In the genomic region with DNA sequence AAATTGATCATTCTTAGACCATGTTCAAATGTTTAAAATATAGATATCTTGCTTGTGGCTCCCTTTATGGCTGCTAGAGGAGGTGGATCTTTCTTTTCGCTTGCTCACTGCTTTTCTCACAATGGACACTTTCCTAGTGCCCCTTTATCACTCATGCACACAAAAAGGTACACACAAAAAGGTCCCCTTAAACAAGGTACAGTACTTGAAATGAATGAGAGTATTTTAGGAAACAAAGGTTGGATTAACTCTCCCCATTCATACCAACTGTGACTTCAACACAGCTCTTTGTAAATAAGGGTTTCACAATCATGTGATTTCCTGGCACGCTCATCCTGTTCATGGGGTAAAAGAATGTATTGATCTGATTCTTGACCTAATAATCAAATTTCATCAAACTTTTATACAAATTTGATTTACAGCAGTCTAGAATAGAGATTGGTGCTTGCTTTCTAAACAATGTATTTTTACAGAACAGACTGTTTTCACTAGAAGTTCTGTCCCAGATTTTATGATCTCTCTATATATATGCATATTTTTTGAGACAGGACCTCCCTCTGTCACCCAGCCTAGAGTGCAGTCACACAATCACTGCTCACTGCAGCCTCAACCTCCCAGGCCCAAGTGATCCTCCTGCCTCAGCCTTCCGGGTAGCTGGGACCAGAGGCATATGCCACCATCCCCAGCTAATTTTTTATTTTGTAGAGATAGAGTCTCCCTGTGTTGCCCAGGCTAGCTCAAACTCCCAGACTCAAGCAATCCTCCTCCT, we compare ENCODE assay signal across 1 cellular context.
TF ChIP-seq lines count a peak whose summit lies in the region.

No MANE protein-coding gene starts in this region.

TF ChIP-seq in HepG2, 621 proteins besides CTCF, POLR2A, EP300 and RAD21 (continued from another document and continues in another):
- TF ChIP-seq, protein P1, sequence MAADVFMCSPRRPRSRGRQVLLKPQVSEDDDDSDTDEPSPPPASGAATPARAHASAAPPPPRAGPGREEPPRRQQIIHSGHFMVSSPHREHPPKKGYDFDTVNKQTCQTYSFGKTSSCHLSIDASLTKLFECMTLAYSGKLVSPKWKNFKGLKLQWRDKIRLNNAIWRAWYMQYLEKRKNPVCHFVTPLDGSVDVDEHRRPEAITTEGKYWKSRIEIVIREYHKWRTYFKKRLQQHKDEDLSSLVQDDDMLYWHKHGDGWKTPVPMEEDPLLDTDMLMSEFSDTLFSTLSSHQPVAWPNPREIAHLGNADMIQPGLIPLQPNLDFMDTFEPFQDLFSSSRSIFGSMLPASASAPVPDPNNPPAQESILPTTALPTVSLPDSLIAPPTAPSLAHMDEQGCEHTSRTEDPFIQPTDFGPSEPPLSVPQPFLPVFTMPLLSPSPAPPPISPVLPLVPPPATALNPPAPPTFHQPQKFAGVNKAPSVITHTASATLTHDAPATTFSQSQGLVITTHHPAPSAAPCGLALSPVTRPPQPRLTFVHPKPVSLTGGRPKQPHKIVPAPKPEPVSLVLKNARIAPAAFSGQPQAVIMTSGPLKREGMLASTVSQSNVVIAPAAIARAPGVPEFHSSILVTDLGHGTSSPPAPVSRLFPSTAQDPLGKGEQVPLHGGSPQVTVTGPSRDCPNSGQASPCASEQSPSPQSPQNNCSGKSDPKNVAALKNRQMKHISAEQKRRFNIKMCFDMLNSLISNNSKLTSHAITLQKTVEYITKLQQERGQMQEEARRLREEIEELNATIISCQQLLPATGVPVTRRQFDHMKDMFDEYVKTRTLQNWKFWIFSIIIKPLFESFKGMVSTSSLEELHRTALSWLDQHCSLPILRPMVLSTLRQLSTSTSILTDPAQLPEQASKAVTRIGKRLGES (CRISPR knock-in tag; IDR thresholded peaks at IDR 0.05; ENCODE audit: borderline replicate concordance) = no peak
- TF ChIP-seq ZNF644 (CRISPR knock-in tag; IDR thresholded peaks at IDR 0.05; ENCODE audit: low read depth) (peak; percentile 60), BCL6 (CRISPR knock-in tag; IDR thresholded peaks at IDR 0.05) (peak; percentile 91), ZSCAN21 (CRISPR knock-in tag; IDR thresholded peaks at IDR 0.05; ENCODE audit: borderline replicate concordance) (no peak), SRSF9 (IDR thresholded peaks at IDR 0.05; ENCODE audit: borderline replicate concordance, insufficient read depth, low read depth, low read length, poor library complexity, severe bottlenecking) (no peak), ZBTB1 (CRISPR knock-in tag; IDR thresholded peaks at IDR 0.05; ENCODE audit: borderline replicate concordance) (no peak), ZNF558 (CRISPR knock-in tag; IDR thresholded peaks at IDR 0.05; ENCODE audit: borderline replicate concordance) (no peak), NFYC (CRISPR knock-in tag; IDR thresholded peaks at IDR 0.05) (no peak), ZNF431 (CRISPR knock-in tag; IDR thresholded peaks at IDR 0.05; ENCODE audit: borderline replicate concordance, low read depth) (no peak), YEATS2 (CRISPR knock-in tag; IDR thresholded peaks at IDR 0.05; ENCODE audit: borderline replicate concordance) (no peak; the same call in 1 of the 2 replicates), ZNF367 (CRISPR knock-in tag; IDR thresholded peaks at IDR 0.05; ENCODE audit: borderline replicate concordance) (no peak), ARNT (IDR thresholded peaks at IDR 0.05) (no peak), ZNF761 (CRISPR knock-in tag; conservative IDR thresholded peaks at IDR 0.05) (no peak), TCF12 (IDR thresholded peaks at IDR 0.05) (no peak), TCF12 (CRISPR knock-in tag; IDR thresholded peaks at IDR 0.05) (no peak), ZNF234 (CRISPR knock-in tag; conservative IDR thresholded peaks at IDR 0.05) (no peak), ZNF878 (CRISPR knock-in tag; IDR thresholded peaks at IDR 0.05) (no peak), NFIB (CRISPR knock-in tag; IDR thresholded peaks at IDR 0.05; ENCODE audit: borderline replicate concordance) (no peak), RAD51 (IDR thresholded peaks at IDR 0.05; ENCODE audit: borderline replicate concordance) (no peak), MYC (CRISPR knock-in tag; IDR thresholded peaks at IDR 0.05; ENCODE audit: borderline replicate concordance) (no peak), SATB2 (CRISPR knock-in tag; IDR thresholded peaks at IDR 0.05) (0 out of 2 replicates have a peak, but pooled peaks have one; percentile 52), ZNF737 (CRISPR knock-in tag; IDR thresholded peaks at IDR 0.05; ENCODE audit: borderline replicate concordance) (no peak), FIP1L1 (IDR thresholded peaks at IDR 0.05; ENCODE audit: borderline replicate concordance, insufficient read depth, low read depth, low read length) (no peak), CENPT (CRISPR knock-in tag; IDR thresholded peaks at IDR 0.05; ENCODE audit: low read depth) (no peak), PHF8 (CRISPR knock-in tag; IDR thresholded peaks at IDR 0.05) (no peak)
- TF ChIP-seq, protein P2, sequence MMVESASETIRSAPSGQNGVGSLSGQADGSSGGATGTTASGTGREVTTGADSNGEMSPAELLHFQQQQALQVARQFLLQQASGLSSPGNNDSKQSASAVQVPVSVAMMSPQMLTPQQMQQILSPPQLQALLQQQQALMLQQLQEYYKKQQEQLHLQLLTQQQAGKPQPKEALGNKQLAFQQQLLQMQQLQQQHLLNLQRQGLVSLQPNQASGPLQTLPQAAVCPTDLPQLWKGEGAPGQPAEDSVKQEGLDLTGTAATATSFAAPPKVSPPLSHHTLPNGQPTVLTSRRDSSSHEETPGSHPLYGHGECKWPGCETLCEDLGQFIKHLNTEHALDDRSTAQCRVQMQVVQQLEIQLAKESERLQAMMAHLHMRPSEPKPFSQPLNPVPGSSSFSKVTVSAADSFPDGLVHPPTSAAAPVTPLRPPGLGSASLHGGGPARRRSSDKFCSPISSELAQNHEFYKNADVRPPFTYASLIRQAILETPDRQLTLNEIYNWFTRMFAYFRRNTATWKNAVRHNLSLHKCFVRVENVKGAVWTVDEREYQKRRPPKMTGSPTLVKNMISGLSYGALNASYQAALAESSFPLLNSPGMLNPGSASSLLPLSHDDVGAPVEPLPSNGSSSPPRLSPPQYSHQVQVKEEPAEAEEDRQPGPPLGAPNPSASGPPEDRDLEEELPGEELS (CRISPR knock-in tag; IDR thresholded peaks at IDR 0.05) = peak; percentile 92
- TF ChIP-seq, protein P3, sequence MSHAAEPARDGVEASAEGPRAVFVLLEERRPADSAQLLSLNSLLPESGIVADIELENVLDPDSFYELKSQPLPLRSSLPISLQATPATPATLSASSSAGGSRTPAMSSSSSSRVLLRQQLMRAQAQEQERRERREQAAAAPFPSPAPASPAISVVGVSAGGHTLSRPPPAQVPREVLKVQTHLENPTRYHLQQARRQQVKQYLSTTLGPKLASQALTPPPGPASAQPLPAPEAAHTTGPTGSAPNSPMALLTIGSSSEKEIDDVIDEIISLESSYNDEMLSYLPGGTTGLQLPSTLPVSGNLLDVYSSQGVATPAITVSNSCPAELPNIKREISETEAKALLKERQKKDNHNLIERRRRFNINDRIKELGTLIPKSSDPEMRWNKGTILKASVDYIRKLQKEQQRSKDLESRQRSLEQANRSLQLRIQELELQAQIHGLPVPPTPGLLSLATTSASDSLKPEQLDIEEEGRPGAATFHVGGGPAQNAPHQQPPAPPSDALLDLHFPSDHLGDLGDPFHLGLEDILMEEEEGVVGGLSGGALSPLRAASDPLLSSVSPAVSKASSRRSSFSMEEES (CRISPR knock-in tag; IDR thresholded peaks at IDR 0.05) = peak; percentile 99
- TF ChIP-seq, protein P4, sequence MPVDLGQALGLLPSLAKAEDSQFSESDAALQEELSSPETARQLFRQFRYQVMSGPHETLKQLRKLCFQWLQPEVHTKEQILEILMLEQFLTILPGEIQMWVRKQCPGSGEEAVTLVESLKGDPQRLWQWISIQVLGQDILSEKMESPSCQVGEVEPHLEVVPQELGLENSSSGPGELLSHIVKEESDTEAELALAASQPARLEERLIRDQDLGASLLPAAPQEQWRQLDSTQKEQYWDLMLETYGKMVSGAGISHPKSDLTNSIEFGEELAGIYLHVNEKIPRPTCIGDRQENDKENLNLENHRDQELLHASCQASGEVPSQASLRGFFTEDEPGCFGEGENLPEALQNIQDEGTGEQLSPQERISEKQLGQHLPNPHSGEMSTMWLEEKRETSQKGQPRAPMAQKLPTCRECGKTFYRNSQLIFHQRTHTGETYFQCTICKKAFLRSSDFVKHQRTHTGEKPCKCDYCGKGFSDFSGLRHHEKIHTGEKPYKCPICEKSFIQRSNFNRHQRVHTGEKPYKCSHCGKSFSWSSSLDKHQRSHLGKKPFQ (CRISPR knock-in tag; IDR thresholded peaks at IDR 0.05; ENCODE audit: insufficient replicate concordance) = no peak
- TF ChIP-seq, protein P5, sequence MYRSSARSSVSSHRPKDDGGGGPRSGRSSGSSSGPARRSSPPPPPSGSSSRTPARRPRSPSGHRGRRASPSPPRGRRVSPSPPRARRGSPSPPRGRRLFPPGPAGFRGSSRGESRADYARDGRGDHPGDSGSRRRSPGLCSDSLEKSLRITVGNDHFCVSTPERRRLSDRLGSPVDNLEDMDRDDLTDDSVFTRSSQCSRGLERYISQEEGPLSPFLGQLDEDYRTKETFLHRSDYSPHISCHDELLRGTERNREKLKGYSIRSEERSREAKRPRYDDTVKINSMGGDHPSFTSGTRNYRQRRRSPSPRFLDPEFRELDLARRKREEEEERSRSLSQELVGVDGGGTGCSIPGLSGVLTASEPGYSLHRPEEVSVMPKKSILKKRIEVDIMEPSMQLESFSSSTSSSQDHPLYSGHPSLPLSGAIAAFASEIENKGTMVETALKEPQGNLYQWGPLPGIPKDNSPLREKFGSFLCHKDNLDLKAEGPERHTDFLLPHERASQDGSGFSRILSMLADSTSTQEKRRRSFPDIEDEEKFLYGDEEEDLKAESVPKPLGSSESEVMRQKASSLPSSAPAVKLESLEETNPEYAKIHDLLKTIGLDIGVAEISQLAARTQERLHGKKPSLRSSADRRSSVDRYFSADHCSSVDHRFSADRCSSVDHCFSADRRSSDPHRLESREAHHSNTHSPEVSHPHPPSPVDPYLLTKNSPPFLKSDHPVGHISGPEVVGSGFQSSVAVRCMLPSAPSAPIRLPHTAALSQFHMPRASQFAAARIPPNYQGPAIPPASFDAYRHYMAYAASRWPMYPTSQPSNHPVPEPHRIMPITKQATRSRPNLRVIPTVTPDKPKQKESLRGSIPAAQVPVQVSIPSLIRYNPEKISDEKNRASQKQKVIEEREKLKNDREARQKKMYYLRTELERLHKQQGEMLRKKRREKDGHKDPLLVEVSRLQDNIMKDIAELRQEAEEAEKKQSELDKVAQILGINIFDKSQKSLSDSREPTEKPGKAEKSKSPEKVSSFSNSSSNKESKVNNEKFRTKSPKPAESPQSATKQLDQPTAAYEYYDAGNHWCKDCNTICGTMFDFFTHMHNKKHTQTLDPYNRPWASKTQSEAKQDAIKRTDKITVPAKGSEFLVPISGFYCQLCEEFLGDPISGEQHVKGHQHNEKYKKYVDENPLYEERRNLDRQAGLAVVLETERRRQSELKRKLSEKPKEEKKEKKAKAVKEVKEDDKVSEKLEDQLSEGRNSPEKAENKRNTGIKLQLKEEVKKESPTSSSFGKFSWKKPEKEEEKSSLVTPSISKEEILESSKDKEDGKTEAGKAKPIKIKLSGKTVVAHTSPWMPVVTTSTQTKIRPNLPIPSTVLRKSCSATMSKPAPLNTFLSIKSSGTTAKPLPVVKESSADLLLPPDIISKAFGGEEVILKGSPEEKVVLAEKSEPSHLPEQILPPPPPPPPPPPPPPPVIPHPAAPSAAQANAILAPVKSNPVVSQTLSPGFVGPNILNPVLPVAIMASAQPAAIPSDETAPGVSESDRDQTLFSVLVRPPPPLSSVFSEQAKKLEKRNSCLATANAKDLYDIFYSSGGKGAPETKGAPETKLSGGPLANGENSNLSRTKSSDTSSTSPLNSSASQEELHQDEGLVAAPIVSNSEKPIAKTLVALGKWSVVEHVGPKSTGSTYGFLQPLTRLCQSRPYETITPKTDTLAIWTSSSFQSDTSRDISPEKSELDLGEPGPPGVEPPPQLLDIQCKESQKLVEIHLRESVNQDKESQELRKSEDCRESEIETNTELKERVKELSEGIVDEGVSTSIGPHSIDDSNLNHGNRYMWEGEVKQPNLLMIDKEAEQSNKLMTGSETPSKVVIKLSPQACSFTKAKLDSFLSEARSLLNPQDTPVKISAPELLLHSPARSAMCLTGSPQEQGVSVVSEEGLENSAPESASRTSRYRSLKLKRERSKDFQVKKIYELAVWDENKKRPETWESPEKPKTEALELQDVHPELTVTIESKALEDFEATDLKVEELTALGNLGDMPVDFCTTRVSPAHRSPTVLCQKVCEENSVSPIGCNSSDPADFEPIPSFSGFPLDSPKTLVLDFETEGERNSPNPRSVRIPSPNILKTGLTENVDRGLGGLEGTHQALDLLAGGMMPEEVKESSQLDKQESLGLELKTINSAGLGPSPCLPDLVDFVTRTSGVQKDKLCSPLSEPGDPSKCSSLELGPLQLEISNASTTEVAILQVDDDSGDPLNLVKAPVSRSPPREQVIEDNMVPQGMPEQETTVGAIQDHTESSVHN (CRISPR knock-in tag; IDR thresholded peaks at IDR 0.05) = no peak
- TF ChIP-seq, protein P6, sequence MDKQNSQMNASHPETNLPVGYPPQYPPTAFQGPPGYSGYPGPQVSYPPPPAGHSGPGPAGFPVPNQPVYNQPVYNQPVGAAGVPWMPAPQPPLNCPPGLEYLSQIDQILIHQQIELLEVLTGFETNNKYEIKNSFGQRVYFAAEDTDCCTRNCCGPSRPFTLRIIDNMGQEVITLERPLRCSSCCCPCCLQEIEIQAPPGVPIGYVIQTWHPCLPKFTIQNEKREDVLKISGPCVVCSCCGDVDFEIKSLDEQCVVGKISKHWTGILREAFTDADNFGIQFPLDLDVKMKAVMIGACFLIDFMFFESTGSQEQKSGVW (CRISPR knock-in tag; IDR thresholded peaks at IDR 0.05; ENCODE audit: borderline replicate concordance) = no peak
- TF ChIP-seq, protein P7, sequence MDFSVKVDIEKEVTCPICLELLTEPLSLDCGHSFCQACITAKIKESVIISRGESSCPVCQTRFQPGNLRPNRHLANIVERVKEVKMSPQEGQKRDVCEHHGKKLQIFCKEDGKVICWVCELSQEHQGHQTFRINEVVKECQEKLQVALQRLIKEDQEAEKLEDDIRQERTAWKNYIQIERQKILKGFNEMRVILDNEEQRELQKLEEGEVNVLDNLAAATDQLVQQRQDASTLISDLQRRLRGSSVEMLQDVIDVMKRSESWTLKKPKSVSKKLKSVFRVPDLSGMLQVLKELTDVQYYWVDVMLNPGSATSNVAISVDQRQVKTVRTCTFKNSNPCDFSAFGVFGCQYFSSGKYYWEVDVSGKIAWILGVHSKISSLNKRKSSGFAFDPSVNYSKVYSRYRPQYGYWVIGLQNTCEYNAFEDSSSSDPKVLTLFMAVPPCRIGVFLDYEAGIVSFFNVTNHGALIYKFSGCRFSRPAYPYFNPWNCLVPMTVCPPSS (IDR thresholded peaks at IDR 0.05) = no peak
- TF ChIP-seq, protein P8, sequence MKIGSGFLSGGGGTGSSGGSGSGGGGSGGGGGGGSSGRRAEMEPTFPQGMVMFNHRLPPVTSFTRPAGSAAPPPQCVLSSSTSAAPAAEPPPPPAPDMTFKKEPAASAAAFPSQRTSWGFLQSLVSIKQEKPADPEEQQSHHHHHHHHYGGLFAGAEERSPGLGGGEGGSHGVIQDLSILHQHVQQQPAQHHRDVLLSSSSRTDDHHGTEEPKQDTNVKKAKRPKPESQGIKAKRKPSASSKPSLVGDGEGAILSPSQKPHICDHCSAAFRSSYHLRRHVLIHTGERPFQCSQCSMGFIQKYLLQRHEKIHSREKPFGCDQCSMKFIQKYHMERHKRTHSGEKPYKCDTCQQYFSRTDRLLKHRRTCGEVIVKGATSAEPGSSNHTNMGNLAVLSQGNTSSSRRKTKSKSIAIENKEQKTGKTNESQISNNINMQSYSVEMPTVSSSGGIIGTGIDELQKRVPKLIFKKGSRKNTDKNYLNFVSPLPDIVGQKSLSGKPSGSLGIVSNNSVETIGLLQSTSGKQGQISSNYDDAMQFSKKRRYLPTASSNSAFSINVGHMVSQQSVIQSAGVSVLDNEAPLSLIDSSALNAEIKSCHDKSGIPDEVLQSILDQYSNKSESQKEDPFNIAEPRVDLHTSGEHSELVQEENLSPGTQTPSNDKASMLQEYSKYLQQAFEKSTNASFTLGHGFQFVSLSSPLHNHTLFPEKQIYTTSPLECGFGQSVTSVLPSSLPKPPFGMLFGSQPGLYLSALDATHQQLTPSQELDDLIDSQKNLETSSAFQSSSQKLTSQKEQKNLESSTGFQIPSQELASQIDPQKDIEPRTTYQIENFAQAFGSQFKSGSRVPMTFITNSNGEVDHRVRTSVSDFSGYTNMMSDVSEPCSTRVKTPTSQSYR (CRISPR knock-in tag; IDR thresholded peaks at IDR 0.05; ENCODE audit: borderline replicate concordance) = no peak
